Comparison of ENCODE assay signal across 1 cellular context in the genomic region with DNA sequence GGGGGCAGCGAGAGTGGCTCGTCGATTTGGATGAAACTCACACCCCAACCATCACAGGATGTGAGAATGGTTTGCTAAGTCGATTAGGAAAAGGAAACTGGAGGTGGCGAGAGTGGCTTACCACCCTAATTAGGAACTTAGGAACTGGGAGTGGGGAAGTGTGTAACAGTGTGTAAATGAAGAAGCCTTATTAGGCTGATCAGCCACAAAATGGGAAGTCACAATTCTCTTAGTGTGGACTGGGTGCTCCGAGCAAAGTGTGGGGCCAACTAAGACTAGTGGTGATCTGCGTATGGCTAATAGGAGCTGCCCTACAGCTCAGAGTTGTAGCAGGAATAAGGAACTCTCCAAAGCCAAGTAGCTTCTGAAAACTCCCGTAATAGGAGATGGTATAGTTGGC.
TF ChIP-seq lines count a peak whose summit lies in the region.

No MANE protein-coding gene starts in this region.

TF ChIP-seq in SK-N-SH treated with all-trans-retinoic acid at 6 μM for 48 hours, 23 proteins besides CTCF, POLR2A, EP300 and RAD21 (continued from another document):
- TF ChIP-seq, protein P1, sequence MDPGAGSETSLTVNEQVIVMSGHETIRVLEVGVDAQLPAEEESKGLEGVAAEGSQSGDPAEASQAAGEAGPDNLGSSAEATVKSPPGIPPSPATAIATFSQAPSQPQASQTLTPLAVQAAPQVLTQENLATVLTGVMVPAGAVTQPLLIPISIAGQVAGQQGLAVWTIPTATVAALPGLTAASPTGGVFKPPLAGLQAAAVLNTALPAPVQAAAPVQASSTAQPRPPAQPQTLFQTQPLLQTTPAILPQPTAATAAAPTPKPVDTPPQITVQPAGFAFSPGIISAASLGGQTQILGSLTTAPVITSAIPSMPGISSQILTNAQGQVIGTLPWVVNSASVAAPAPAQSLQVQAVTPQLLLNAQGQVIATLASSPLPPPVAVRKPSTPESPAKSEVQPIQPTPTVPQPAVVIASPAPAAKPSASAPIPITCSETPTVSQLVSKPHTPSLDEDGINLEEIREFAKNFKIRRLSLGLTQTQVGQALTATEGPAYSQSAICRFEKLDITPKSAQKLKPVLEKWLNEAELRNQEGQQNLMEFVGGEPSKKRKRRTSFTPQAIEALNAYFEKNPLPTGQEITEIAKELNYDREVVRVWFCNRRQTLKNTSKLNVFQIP (CRISPR knock-in tag; IDR thresholded peaks at IDR 0.05; ENCODE audit: borderline replicate concordance, low read depth) = no peak
- no peak for TF ChIP-seq GLIS3 (CRISPR knock-in tag; IDR thresholded peaks at IDR 0.05)
